In genomic region chr6:88884361-88884760, GRCh38 we compare ENCODE assay signal across 16 cellular contexts.
DNase-seq lines count a peak whose midpoint lies in the region; ATAC-seq lines count a peak whose summit lies in the region.
"Had no signal": no experiment of that assay in that cellular context is flagged by ENCODE, and none has a peak within 500 bp of the region (broad histone marks: within the 10 kb centered on the region; RNA-seq: fewer than 3 reads in every experiment).

No MANE protein-coding gene starts in this region.

- no peak for DNase-seq in activated CD4-positive, alpha-beta T cell treated with anti-CD3 and anti-CD28 coated beads for 36 hours
- no peak for DNase-seq in activated CD4-positive, alpha-beta T cell treated with anti-CD3 and anti-CD28 coated beads, Interleukin-2, amount 50 U/mL, for 4 hours
- DNase-seq in activated naive CD8-positive, alpha-beta T cell treated with anti-CD3 and anti-CD28 coated beads for 36 hours: no peak
- DNase-seq in activated T-helper 2 cell treated with anti-CD3 and anti-CD28 coated beads, Interferon-gamma antibody, Interleukin-2, Interleukin-4, amounts not matched to agents 10 μg/mL and 5 μg/mL and 100 μg/mL, durations not matched to agents 14 hours and 24 hours and 36 hours (ENCODE audit: low spot score): no peak
- DNase-seq in pons (ENCODE audit: low spot score): no peak
- DNase-seq: Caco-2; CD4-positive, CD25-positive, alpha-beta regulatory T cell; CD8-positive, alpha-beta T cell; DMS153; DND-41; GM23248; H7; HCEC 1CT had no signal

- no peaks in the 10 kb centered on the region for H3K27me3 Mint-ChIP-seq in activated CD4-positive, alpha-beta T cell treated with anti-CD3 and anti-CD28 coated beads for 36 hours
- H3K27me3 Mint-ChIP-seq in activated naive CD8-positive, alpha-beta T cell: no peaks in the 10 kb centered on the region
- H3K27me3 Mint-ChIP-seq in activated naive CD8-positive, alpha-beta T cell treated with anti-CD3 and anti-CD28 coated beads for 36 hours: no peaks in the 10 kb centered on the region
- no peaks in the 10 kb centered on the region for H3K27me3 Mint-ChIP-seq in activated T-helper 2 cell treated with anti-CD3 and anti-CD28 coated beads, Interferon-gamma antibody, Interleukin-2, Interleukin-4, amounts not matched to agents 10 μg/mL and 5 μg/mL and 100 μg/mL, durations not matched to agents 14 hours and 24 hours and 36 hours (ENCODE audit: low read depth)
- H3K27me3 Mint-ChIP-seq: B cell; CD4-positive, CD25-positive, alpha-beta regulatory T cell had no signal

- POLR2A ChIA-PET in activated CD4-positive, alpha-beta T cell treated with anti-CD3 and anti-CD28 coated beads for 36 hours (lab: Charles Lee): no interaction called here

- no peak overlapping the region for H3K4me3 Mint-ChIP-seq in activated CD4-positive, alpha-beta T cell treated with anti-CD3 and anti-CD28 coated beads for 36 hours
- H3K4me3 Mint-ChIP-seq in activated naive CD8-positive, alpha-beta T cell: no peak overlapping the region
- no peak overlapping the region for H3K4me3 Mint-ChIP-seq in activated naive CD8-positive, alpha-beta T cell treated with anti-CD3 and anti-CD28 coated beads for 36 hours
- H3K4me3 Mint-ChIP-seq in activated T-helper 2 cell treated with anti-CD3 and anti-CD28 coated beads, Interferon-gamma antibody, Interleukin-2, Interleukin-4, amounts not matched to agents 10 μg/mL and 5 μg/mL and 100 μg/mL, durations not matched to agents 14 hours and 24 hours and 36 hours (ENCODE audit: low read depth): no peak overlapping the region
- H3K4me3 Mint-ChIP-seq: B cell; CD4-positive, CD25-positive, alpha-beta regulatory T cell; CD8-positive, alpha-beta T cell had no signal

- no peak overlapping the region for H3K27ac Mint-ChIP-seq in activated CD4-positive, alpha-beta T cell treated with anti-CD3 and anti-CD28 coated beads for 36 hours
- peak overlapping the region; percentile 51 for H3K27ac Mint-ChIP-seq in activated naive CD8-positive, alpha-beta T cell
- no peak overlapping the region for H3K27ac Mint-ChIP-seq in activated naive CD8-positive, alpha-beta T cell treated with anti-CD3 and anti-CD28 coated beads for 36 hours
- peak overlapping the region; percentile 6 for H3K27ac Mint-ChIP-seq in activated T-helper 2 cell treated with anti-CD3 and anti-CD28 coated beads, Interferon-gamma antibody, Interleukin-2, Interleukin-4, amounts not matched to agents 10 μg/mL and 5 μg/mL and 100 μg/mL, durations not matched to agents 14 hours and 24 hours and 36 hours
- H3K27ac Mint-ChIP-seq: B cell had no signal

- intact Hi-C loops in activated CD4-positive, alpha-beta T cell treated with anti-CD3 and anti-CD28 coated beads for 36 hours (cut with DNase I, micrococcal nuclease): no loop called here
- intact Hi-C loops in activated T-helper 2 cell treated with anti-CD3 and anti-CD28 coated beads, Interferon-gamma antibody, Interleukin-2, Interleukin-4, amounts not matched to agents 10 μg/mL and 5 μg/mL and 100 μg/mL, durations not matched to agents 14 hours and 24 hours and 36 hours (cut with micrococcal nuclease): no loop called here

- peaks cover 13% of the 10 kb centered on the region for H3K4me1 Mint-ChIP-seq in activated CD4-positive, alpha-beta T cell treated with anti-CD3 and anti-CD28 coated beads for 36 hours
- H3K4me1 Mint-ChIP-seq in activated naive CD8-positive, alpha-beta T cell (ENCODE audit: low read depth): peaks cover 8% of the 10 kb centered on the region
- H3K4me1 Mint-ChIP-seq in activated naive CD8-positive, alpha-beta T cell treated with anti-CD3 and anti-CD28 coated beads for 36 hours: peaks cover 18% of the 10 kb centered on the region
- H3K4me1 Mint-ChIP-seq in activated T-helper 2 cell treated with anti-CD3 and anti-CD28 coated beads, Interferon-gamma antibody, Interleukin-2, Interleukin-4, amounts not matched to agents 10 μg/mL and 5 μg/mL and 100 μg/mL, durations not matched to agents 14 hours and 24 hours and 36 hours (ENCODE audit: low read depth): peaks cover 9% of the 10 kb centered on the region
- H3K4me1 Mint-ChIP-seq: B cell had no signal

- CTCF ChIA-PET in activated CD4-positive, alpha-beta T cell treated with anti-CD3 and anti-CD28 coated beads for 36 hours (lab: Charles Lee): no interaction called here

- peaks cover 1% of the 10 kb centered on the region for H3K9me3 Mint-ChIP-seq in activated CD4-positive, alpha-beta T cell treated with anti-CD3 and anti-CD28 coated beads for 36 hours (ENCODE audit: low read depth)
- H3K9me3 Mint-ChIP-seq in activated naive CD8-positive, alpha-beta T cell (ENCODE audit: low read depth): no peaks in the 10 kb centered on the region
- no peaks in the 10 kb centered on the region for H3K9me3 Mint-ChIP-seq in activated naive CD8-positive, alpha-beta T cell treated with anti-CD3 and anti-CD28 coated beads for 36 hours
- no peaks in the 10 kb centered on the region for H3K9me3 Mint-ChIP-seq in activated T-helper 2 cell treated with anti-CD3 and anti-CD28 coated beads, Interferon-gamma antibody, Interleukin-2, Interleukin-4, amounts not matched to agents 10 μg/mL and 5 μg/mL and 100 μg/mL, durations not matched to agents 14 hours and 24 hours and 36 hours
- H3K9me3 Mint-ChIP-seq: CD4-positive, CD25-positive, alpha-beta regulatory T cell; CD8-positive, alpha-beta T cell had no signal

- peak; percentile 61 for ATAC-seq in activated CD4-positive, alpha-beta T cell treated with anti-CD3 and anti-CD28 coated beads for 36 hours
- no peak for ATAC-seq in GM21447 (IDR thresholded peaks at IDR 0.05; ENCODE audit: unreplicated experiment)
- ATAC-seq: CD8-positive, alpha-beta T cell had no signal

- H3K36me3 Mint-ChIP-seq in activated CD4-positive, alpha-beta T cell treated with anti-CD3 and anti-CD28 coated beads for 36 hours (ENCODE audit: low read depth): peaks cover 40% of the 10 kb centered on the region
- H3K36me3 Mint-ChIP-seq in activated naive CD8-positive, alpha-beta T cell: peaks cover 21% of the 10 kb centered on the region
- peaks cover 34% of the 10 kb centered on the region for H3K36me3 Mint-ChIP-seq in activated naive CD8-positive, alpha-beta T cell treated with anti-CD3 and anti-CD28 coated beads for 36 hours
- H3K36me3 Mint-ChIP-seq in activated T-helper 2 cell treated with anti-CD3 and anti-CD28 coated beads, Interferon-gamma antibody, Interleukin-2, Interleukin-4, amounts not matched to agents 10 μg/mL and 5 μg/mL and 100 μg/mL, durations not matched to agents 14 hours and 24 hours and 36 hours (ENCODE audit: low read depth): peaks cover 44% of the 10 kb centered on the region

Comparison
In these comparisons a context has a peak if more than half of its experiments do, and no peak if none do; other contexts are left out.
1. H3K27ac Mint-ChIP-seq: peak in activated naive CD8-positive, alpha-beta T cell (single experiment) and activated T-helper 2 cell treated with anti-CD3 and anti-CD28 coated beads, Interferon-gamma antibody, Interleukin-2, Interleukin-4, amounts not matched to agents 10 μg/mL and 5 μg/mL and 100 μg/mL, durations not matched to agents 14 hours and 24 hours and 36 hours (single experiment); none in activated CD4-positive, alpha-beta T cell treated with anti-CD3 and anti-CD28 coated beads for 36 hours (single experiment) and activated naive CD8-positive, alpha-beta T cell treated with anti-CD3 and anti-CD28 coated beads for 36 hours (single experiment).